ENCODE assay signal across 1 cellular context in the genomic region with DNA sequence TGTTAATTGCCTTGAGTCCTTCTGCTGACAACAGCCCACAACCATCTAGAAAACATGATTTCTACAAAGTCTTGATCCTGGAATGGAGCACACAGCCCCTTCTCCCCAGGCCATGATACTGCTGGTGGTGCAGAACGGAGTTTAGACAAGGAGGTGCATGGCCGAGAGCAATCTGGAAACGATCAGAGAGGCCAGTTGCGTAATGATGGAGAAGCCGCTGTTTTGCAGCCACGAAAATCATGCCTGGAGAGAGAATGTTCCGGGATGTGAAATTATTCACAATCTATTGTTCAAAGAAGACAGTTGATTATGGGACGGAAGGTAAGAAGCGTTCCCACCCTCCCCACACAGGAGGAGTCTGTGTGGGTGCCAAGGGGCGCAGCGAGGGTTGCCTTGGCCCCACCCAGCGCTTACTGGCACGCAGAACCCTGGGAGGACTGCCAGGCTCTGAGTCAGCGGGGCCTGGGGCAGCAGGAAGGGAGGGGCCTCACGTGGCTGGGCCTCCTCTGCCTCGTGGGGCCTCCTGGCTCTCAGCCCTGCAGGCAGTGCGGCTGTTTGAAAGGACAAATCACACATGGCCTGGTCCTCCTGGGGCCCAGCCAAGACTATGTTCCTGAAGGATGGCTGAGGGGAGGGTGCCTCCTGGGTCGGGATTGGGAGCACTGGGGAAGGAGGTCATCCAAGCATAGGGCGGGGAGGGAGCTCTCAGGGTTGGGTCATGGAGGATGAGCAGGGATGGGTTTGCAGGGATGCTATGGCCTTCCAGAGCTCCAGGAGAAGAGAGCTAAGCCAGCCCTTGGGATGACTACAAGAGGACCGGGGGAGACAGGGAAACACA.
TF ChIP-seq lines count a peak whose summit lies in the region.

No MANE protein-coding gene starts in this region.

TF ChIP-seq in liver, 16 proteins besides CTCF, POLR2A, EP300 and RAD21 (continued from another document):
- TF ChIP-seq YY1 (IDR thresholded peaks at IDR 0.05) (peak; percentile 91), EGR1 (IDR thresholded peaks at IDR 0.05; ENCODE audit: low read depth in 2 of 2) (peak in 1 of 2 donors; percentile 78), GABPA (IDR thresholded peaks at IDR 0.05 in 1 of 2, conservative IDR thresholded peaks at IDR 0.05 in 1 of 2) (peak in 1 of 2 donors; percentile 70), NR2F2 (IDR thresholded peaks at IDR 0.05) (peak; percentile 67), SP1 (IDR thresholded peaks at IDR 0.05) (peak; percentile 91), ZBTB33 (IDR thresholded peaks at IDR 0.05) (peak; percentile 71), RXRA (IDR thresholded peaks at IDR 0.05) (peak; percentile 75 to 85)
- TF ChIP-seq, protein P1, sequence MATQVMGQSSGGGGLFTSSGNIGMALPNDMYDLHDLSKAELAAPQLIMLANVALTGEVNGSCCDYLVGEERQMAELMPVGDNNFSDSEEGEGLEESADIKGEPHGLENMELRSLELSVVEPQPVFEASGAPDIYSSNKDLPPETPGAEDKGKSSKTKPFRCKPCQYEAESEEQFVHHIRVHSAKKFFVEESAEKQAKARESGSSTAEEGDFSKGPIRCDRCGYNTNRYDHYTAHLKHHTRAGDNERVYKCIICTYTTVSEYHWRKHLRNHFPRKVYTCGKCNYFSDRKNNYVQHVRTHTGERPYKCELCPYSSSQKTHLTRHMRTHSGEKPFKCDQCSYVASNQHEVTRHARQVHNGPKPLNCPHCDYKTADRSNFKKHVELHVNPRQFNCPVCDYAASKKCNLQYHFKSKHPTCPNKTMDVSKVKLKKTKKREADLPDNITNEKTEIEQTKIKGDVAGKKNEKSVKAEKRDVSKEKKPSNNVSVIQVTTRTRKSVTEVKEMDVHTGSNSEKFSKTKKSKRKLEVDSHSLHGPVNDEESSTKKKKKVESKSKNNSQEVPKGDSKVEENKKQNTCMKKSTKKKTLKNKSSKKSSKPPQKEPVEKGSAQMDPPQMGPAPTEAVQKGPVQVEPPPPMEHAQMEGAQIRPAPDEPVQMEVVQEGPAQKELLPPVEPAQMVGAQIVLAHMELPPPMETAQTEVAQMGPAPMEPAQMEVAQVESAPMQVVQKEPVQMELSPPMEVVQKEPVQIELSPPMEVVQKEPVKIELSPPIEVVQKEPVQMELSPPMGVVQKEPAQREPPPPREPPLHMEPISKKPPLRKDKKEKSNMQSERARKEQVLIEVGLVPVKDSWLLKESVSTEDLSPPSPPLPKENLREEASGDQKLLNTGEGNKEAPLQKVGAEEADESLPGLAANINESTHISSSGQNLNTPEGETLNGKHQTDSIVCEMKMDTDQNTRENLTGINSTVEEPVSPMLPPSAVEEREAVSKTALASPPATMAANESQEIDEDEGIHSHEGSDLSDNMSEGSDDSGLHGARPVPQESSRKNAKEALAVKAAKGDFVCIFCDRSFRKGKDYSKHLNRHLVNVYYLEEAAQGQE (IDR thresholded peaks at IDR 0.05) = peak; percentile 59
